ENCODE assay signal across 9 cellular contexts in the genomic region with DNA sequence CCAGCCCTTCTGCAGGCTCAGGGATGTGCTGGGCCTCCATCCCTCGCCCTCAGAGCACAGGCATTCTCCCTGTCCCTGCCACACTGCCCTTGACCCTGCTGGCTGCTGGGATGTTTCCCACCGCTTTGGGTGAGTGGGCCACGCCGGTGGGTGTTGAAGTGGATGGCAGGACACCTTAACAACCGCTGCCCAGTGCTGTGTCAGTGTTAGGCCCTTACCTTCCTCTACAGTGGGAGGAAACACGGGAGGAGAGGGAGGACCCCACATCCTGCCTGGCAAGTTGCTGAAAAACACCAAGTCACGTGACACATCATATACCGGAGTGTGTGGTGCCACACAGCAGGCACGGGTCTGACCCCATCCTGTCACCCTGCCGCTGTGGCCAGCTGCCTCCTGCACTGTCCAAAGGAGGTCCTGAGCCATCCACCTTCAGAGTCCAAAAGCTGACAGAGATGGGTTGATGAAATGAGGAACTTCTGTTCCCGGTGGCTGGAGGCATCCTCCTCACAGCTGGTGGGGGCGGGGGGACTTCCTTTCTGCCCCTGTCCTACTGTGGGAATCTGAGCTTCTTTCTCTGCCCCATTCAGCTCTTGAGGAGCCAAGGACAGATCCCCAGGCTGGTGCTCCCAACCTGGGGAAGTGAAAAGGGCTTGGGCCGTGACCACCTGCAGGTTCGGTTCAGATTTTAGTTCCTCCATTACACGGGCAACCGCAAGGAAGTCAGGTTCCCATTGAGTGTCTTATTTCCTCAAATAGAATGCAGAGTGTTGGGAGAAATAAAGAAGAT. TPM values are rescaled to one million over a fixed set of nuclear protein-coding genes. Genes with fewer than 3 reads are reported as not detected.
DNase-seq lines count a peak whose midpoint lies in the region; ATAC-seq and TF ChIP-seq lines count a peak whose summit lies in the region.
"Had no signal": no experiment of that assay in that cellular context is flagged by ENCODE, and none has a peak within 500 bp of the region (broad histone marks: within the 10 kb centered on the region; RNA-seq: fewer than 3 reads in every experiment).

No MANE protein-coding gene starts in this region.

- H3K4me1 Mint-ChIP-seq in central memory CD8-positive, alpha-beta T cell = peaks cover 39% of the 10 kb centered on the region
- H3K4me1 Mint-ChIP-seq in chondrocyte (ENCODE audit: low read depth) = peaks cover 10% of the 10 kb centered on the region

- peak; percentile 11 for ATAC-seq in Right ventricle myocardium superior (ENCODE audit: poor library complexity)
- peak; percentile 83 for ATAC-seq in central memory CD8-positive, alpha-beta T cell (replicated peaks; ENCODE audit: extremely low read depth, poor library complexity, severe bottlenecking)
- no peak for ATAC-seq in HG03045 (IDR thresholded peaks at IDR 0.05; ENCODE audit: unreplicated experiment)
- ATAC-seq: left lung had no signal

- peaks cover 11% of the 10 kb centered on the region for H3K36me3 Mint-ChIP-seq in central memory CD8-positive, alpha-beta T cell (ENCODE audit: insufficient read depth)
- no peaks in the 10 kb centered on the region for H3K36me3 Mint-ChIP-seq in chondrocyte (ENCODE audit: low read depth)

- peak; percentile 56 for DNase-seq in Right ventricle myocardium superior
- DNase-seq in cardiac septum (ENCODE audit: low spot score) = no peak
- DNase-seq in T-helper 9 cell = peak; percentile 46
- DNase-seq in central memory CD8-positive, alpha-beta T cell (ENCODE audit: low spot score in 2 of 2) = peak; percentile 23 to 64
- DNase-seq in stimulated activated CD4-positive, alpha-beta T cell treated with anti-CD3 and anti-CD28 coated beads, Interleukin-4, amount 100 ng/mL, for 24 hours = peak; percentile 66
- DNase-seq in chondrocyte (ENCODE audit: low spot score) = no peak
- DNase-seq in mesenteric fat pad (ENCODE audit: low spot score) = no peak

- peak overlapping the region; percentile 79 for H3K4me3 Mint-ChIP-seq in central memory CD8-positive, alpha-beta T cell
- H3K4me3 Mint-ChIP-seq in chondrocyte (ENCODE audit: unreplicated experiment) = no peak overlapping the region

- intact Hi-C loops in Right ventricle myocardium superior (cut with DNase I) = loop anchor here (10.0 kb wide), 1 partner anchor 106 kb away; no protein-coding TSS in a partner anchor
- intact Hi-C loops in cardiac septum (cut with DNase I) = no loop called here

- H3K27ac Mint-ChIP-seq in central memory CD8-positive, alpha-beta T cell (ENCODE audit: low read depth) = peak overlapping the region; percentile 87
- H3K27ac Mint-ChIP-seq in chondrocyte (ENCODE audit: unreplicated experiment) = no peak overlapping the region

- H3K9me3 Mint-ChIP-seq in central memory CD8-positive, alpha-beta T cell = no peaks in the 10 kb centered on the region
- no peaks in the 10 kb centered on the region for H3K9me3 Mint-ChIP-seq in chondrocyte (ENCODE audit: low read depth)

- no peak for TF ChIP-seq CTCF in chondrocyte (IDR thresholded peaks at IDR 0.05)

- no peaks in the 10 kb centered on the region for H3K27me3 Mint-ChIP-seq in central memory CD8-positive, alpha-beta T cell
- H3K27me3 Mint-ChIP-seq in chondrocyte (ENCODE audit: low read depth) = peaks cover 3% of the 10 kb centered on the region

RNA-seq across cellular contexts. Expression of gene THEMIS2, which starts 3.2 kb away (rescaled TPM):
- 9.4 TPM for total RNA-seq in Right ventricle myocardium superior
- 3.6 TPM for total RNA-seq in cardiac septum
- total RNA-seq in chondrocyte = 1.2 to 3.9 TPM (median 1.6 TPM) in 3 replicates
- 64.9 TPM for total RNA-seq in mesenteric fat pad

RNA-seq across cellular contexts. Expression of gene PPP1R8, which starts 38.5 kb away (rescaled TPM):
- total RNA-seq in Right ventricle myocardium superior = 21.3 TPM
- total RNA-seq in cardiac septum = 23.8 TPM
- total RNA-seq in chondrocyte = 39.7 to 42.9 TPM (median 41.7 TPM) in 3 replicates
- total RNA-seq in mesenteric fat pad = 35.3 TPM

RNA-seq across cellular contexts. Expression of gene RPA2, which starts 45.2 kb away (rescaled TPM):
- 21.4 TPM for total RNA-seq in Right ventricle myocardium superior
- total RNA-seq in cardiac septum = 13.2 TPM
- total RNA-seq in chondrocyte = 15.1 to 24.8 TPM (median 15.5 TPM) in 3 replicates
- total RNA-seq in mesenteric fat pad = 31.6 TPM

Comparison
In these comparisons a context has a peak if more than half of its experiments do, and no peak if none do; other contexts are left out.
1. DNase-seq: peak in Right ventricle myocardium superior (single experiment), T-helper 9 cell (single experiment), central memory CD8-positive, alpha-beta T cell (2 of 2) and stimulated activated CD4-positive, alpha-beta T cell treated with anti-CD3 and anti-CD28 coated beads, Interleukin-4, amount 100 ng/mL, for 24 hours (single experiment); none in cardiac septum (single experiment), chondrocyte (single experiment) and mesenteric fat pad (single experiment).